ENCODE assay signal across 8 cellular contexts in genomic region chr1:55140546-55140983, GRCh38.
DNase-seq lines count a peak whose midpoint lies in the region; ATAC-seq and TF ChIP-seq lines count a peak whose summit lies in the region.

No MANE protein-coding gene starts in this region.

- intact Hi-C loops in colonic mucosa (cut with DNase I) (loop anchor here (2.0 to 10.0 kb wide), 2 partner anchors 74 to 136 kb away; partner anchors contain the start of gene USP24), right lobe of liver (cut with DNase I) (loop anchor here in 1 of 2 donors (5.0 kb wide), 1 partner anchor 137 kb away; no protein-coding TSS in a partner anchor)

- TF ChIP-seq CTCF in AG09319 (IDR thresholded peaks at IDR 0.05; ENCODE audit: low read depth, low read length) (peak; percentile 87), colonic mucosa (IDR thresholded peaks at IDR 0.05) (peak; percentile 74), right lobe of liver (IDR thresholded peaks at IDR 0.05) (peak; percentile 79 to 83 (median 81))

- H3K4me1 ChIP-seq in colonic mucosa: no peaks in the 10 kb centered on the region
- no peaks in the 10 kb centered on the region for H3K4me1 ChIP-seq in right lobe of liver

- no peak overlapping the region for H3K27ac ChIP-seq in colonic mucosa
- H3K27ac ChIP-seq in right lobe of liver: no peak overlapping the region

- H3K4me3 ChIP-seq in colonic mucosa (no peak overlapping the region), right lobe of liver (no peak overlapping the region)

- peaks cover 7% of the 10 kb centered on the region for H3K36me3 ChIP-seq in colonic mucosa
- H3K36me3 ChIP-seq in right lobe of liver: peaks cover 0 to 69% (median 21%) of the 10 kb centered on the region in 4 donors

- H3K27me3 ChIP-seq in colonic mucosa (no peaks in the 10 kb centered on the region), right lobe of liver (no peaks in the 10 kb centered on the region)

- TF ChIP-seq POLR2A in right lobe of liver (IDR thresholded peaks at IDR 0.05): no peak

- DNase-seq in AG09319 (ENCODE audit: extremely low read depth, low read depth) (peak; percentile 76), NCI-H460 (ENCODE audit: extremely low read depth, low read depth) (peak; percentile 70), colonic mucosa (peak; percentile 84), right lobe of liver (peak; percentile 28 to 61 (median 53))
- peak; percentile 43 for DNase-seq in activated CD4-positive, CD25-positive, alpha-beta regulatory T cell treated with anti-CD3 and anti-CD28 coated beads, Interleukin-2, amount 50 U/mL, for 72 hours
- DNase-seq in stimulated activated CD4-positive, alpha-beta T cell treated with anti-CD3 and anti-CD28 coated beads, TNF-alpha, amount 100 ng/mL, for 48 hours (ENCODE audit: low read depth in 3 of 3): peak; percentile 48 to 75 (median 52)

- no peak overlapping the region for H3K9ac ChIP-seq in colonic mucosa (ENCODE audit: low read depth in 2 of 2, low read length in 2 of 2)

- ATAC-seq in GM18868 (IDR thresholded peaks at IDR 0.05; ENCODE audit: unreplicated experiment) (peak; percentile 93), HG03354 (IDR thresholded peaks at IDR 0.05; ENCODE audit: poor library complexity, severe bottlenecking, unreplicated experiment) (peak; percentile 82), right lobe of liver (peak; percentile 97 to 99 (median 98))

- no peaks in the 10 kb centered on the region for H3K9me3 ChIP-seq in colonic mucosa
- H3K9me3 ChIP-seq in right lobe of liver: no peaks in the 10 kb centered on the region

- WGBS in right lobe of liver (ENCODE audit: insufficient coverage, low coverage, low lambda C conversion rate, missing lambda C conversion rate): 2% methylated on average over 3 of the region's 3 CpGs
